11 cellular contexts compared by ENCODE assay signal in genomic region chr6:156280131-156280530, GRCh38.
DNase-seq lines count a peak whose midpoint lies in the region; ATAC-seq and TF ChIP-seq lines count a peak whose summit lies in the region.
"Had no signal": no experiment of that assay in that cellular context is flagged by ENCODE, and none has a peak within 500 bp of the region (broad histone marks: within the 10 kb centered on the region; RNA-seq: fewer than 3 reads in every experiment).

No MANE protein-coding gene starts in this region.

- H4K20me1 ChIP-seq in MM.1S (ENCODE audit: insufficient read depth, low read length) (no peaks in the 10 kb centered on the region), OCI-LY1 (ENCODE audit: insufficient read depth, low read length) (no peaks in the 10 kb centered on the region)

- peaks cover 36% of the 10 kb centered on the region for H3K4me1 ChIP-seq in MM.1S (ENCODE audit: low read length)
- H3K4me1 ChIP-seq in OCI-LY1 (ENCODE audit: insufficient read depth, low read length, severe bottlenecking): peaks cover 18% of the 10 kb centered on the region
- H3K4me1 ChIP-seq: parathyroid adenoma, SJSA1 had no signal

- H3K9me2 ChIP-seq in MM.1S (replicated peaks; ENCODE audit: insufficient read depth, low read length): no peaks in the 10 kb centered on the region
- no peaks in the 10 kb centered on the region for H3K9me2 ChIP-seq in OCI-LY1 (ENCODE audit: low read depth, low read length)

- H3K27ac ChIP-seq in MM.1S (ENCODE audit: low read length) (peak overlapping the region; percentile 100), OCI-LY1 (ENCODE audit: low read depth, low read length, poor library complexity, severe bottlenecking) (peak overlapping the region; percentile 67)
- H3K27ac ChIP-seq: epithelial cell of prostate, parathyroid adenoma, SJSA1 had no signal

- TF ChIP-seq CTCF in MM.1S (IDR thresholded peaks at IDR 0.05; ENCODE audit: low read length): no peak
- no peak for TF ChIP-seq CTCF in OCI-LY1 (IDR thresholded peaks at IDR 0.05; ENCODE audit: low read length)

- H3K9ac ChIP-seq in MM.1S (ENCODE audit: low read length) (peak overlapping the region; percentile 79), OCI-LY1 (ENCODE audit: low read length) (no peak overlapping the region)
- H3K9ac ChIP-seq: parathyroid adenoma had no signal

- H3K9me3 ChIP-seq in MM.1S (replicated peaks; ENCODE audit: insufficient read depth, low read length) (no peaks in the 10 kb centered on the region), OCI-LY1 (ENCODE audit: low read length) (peaks cover 8% of the 10 kb centered on the region; the same call in 1 of the 2 replicates)
- H3K9me3 ChIP-seq: SJSA1 had no signal

- H3K79me2 ChIP-seq in MM.1S (ENCODE audit: low read length): no peaks in the 10 kb centered on the region
- H3K79me2 ChIP-seq in OCI-LY1 (ENCODE audit: insufficient read depth, low read length): no peaks in the 10 kb centered on the region
- H3K79me2 ChIP-seq: parathyroid adenoma had no signal

- peak overlapping the region; percentile 34; the same call in 1 of the 2 replicates for H3K4me3 ChIP-seq in MM.1S (ENCODE audit: low read length)
- H3K4me3 ChIP-seq in OCI-LY1 (ENCODE audit: low read depth, low read length, poor library complexity, severe bottlenecking): no peak overlapping the region
- H3K4me3 ChIP-seq: SJSA1 had no signal

- H2AFZ ChIP-seq in MM.1S (ENCODE audit: low read length): no peak overlapping the region; the same call in 1 of the 2 replicates
- no peak overlapping the region for H2AFZ ChIP-seq in OCI-LY1 (ENCODE audit: low read length)
- H2AFZ ChIP-seq: parathyroid adenoma had no signal

- peak; percentile 76 for DNase-seq in DMS79 (lab: John Stamatoyannopoulos, UW)
- peak; percentile 83 for DNase-seq in MM.1S
- no peak for DNase-seq in stimulated activated naive CD8-positive, alpha-beta T cell treated with anti-CD3 and anti-CD28 coated beads, Interleukin-15, Interleukin-2, amounts not matched to agents 100 U/mL and 50 U/mL, for 24 hours
- DNase-seq in T-helper 1 cell: no peak

- no peaks in the 10 kb centered on the region for H3K27me3 ChIP-seq in MM.1S (replicated peaks; ENCODE audit: insufficient read depth, low read length)
- peaks cover 4% of the 10 kb centered on the region; the same call in 1 of the 2 replicates for H3K27me3 ChIP-seq in OCI-LY1 (ENCODE audit: insufficient read depth, low read length)
- H3K27me3 ChIP-seq: SJSA1 had no signal

- H3K4me2 ChIP-seq in MM.1S (ENCODE audit: low read depth, low read length): peak overlapping the region; percentile 74
- peak overlapping the region; percentile 30 for H3K4me2 ChIP-seq in OCI-LY1 (ENCODE audit: low read length)

- H3K36me3 ChIP-seq in MM.1S (replicated peaks; ENCODE audit: insufficient read depth, low read length) (no peaks in the 10 kb centered on the region), OCI-LY1 (ENCODE audit: insufficient read depth, low read length) (peaks cover 12% of the 10 kb centered on the region; the same call in 1 of the 2 replicates)
- H3K36me3 ChIP-seq: SJSA1 had no signal

- peaks cover 20% of the 10 kb centered on the region for H3F3A ChIP-seq in MM.1S (ENCODE audit: insufficient read depth, low read length)
- no peaks in the 10 kb centered on the region for H3F3A ChIP-seq in OCI-LY1 (ENCODE audit: insufficient read depth, low read length)

- ATAC-seq in GM21447 (IDR thresholded peaks at IDR 0.05; ENCODE audit: unreplicated experiment) (peak; percentile 34), HG03095 (IDR thresholded peaks at IDR 0.05; ENCODE audit: unreplicated experiment) (no peak), GM19397 (IDR thresholded peaks at IDR 0.05; ENCODE audit: unreplicated experiment) (no peak)
- no peak for ATAC-seq in stimulated activated naive CD8-positive, alpha-beta T cell treated with anti-CD3 and anti-CD28 coated beads, Interleukin-15, Interleukin-2, amounts not matched to agents 100 U/mL and 50 U/mL, for 24 hours

Comparison
In these comparisons a context has a peak if more than half of its experiments do, and no peak if none do; other contexts are left out.
1. DNase-seq: peak in DMS79 (single experiment) and MM.1S (single experiment); none in stimulated activated naive CD8-positive, alpha-beta T cell treated with anti-CD3 and anti-CD28 coated beads, Interleukin-15, Interleukin-2, amounts not matched to agents 100 U/mL and 50 U/mL, for 24 hours (single experiment) and T-helper 1 cell (0 of 5).